Comparison of ENCODE assay signal across 8 cellular contexts in genomic region chr20:2652724-2653510, GRCh38. TPM values are rescaled to one million over a fixed set of nuclear protein-coding genes. Genes with fewer than 3 reads are reported as not detected.
A peak's percentile ranks its signal among the peaks of the same experiment; 100 is the strongest.
DNase-seq lines count a peak whose midpoint lies in the region; ATAC-seq and TF ChIP-seq lines count a peak whose summit lies in the region.

No MANE protein-coding gene starts in this region.

- H3K27ac ChIP-seq in foreskin keratinocyte: peak overlapping the region; percentile 36

- H3K27ac Mint-ChIP-seq in IgD-negative memory B cell: peak overlapping the region; percentile 82 to 94 (median 85)
- H3K27ac Mint-ChIP-seq in activated CD4-positive, alpha-beta memory T cell treated with anti-CD3 and anti-CD28 coated beads for 36 hours: peak overlapping the region; percentile 89

- POLR2A ChIA-PET in activated CD4-positive, alpha-beta memory T cell treated with anti-CD3 and anti-CD28 coated beads for 36 hours (lab: Charles Lee): interaction anchor here (0.7 to 5.6 kb wide), 15 partner anchors 12 to 550 kb away, joined by 3 to 68 read pairs (median 4); partner anchors contain the start of genes IDH3B and SNRPB

- H3K4me3 ChIP-seq in GM12865 (ENCODE audit: low read depth, low read length) (peak overlapping the region; percentile 100), neuron (ENCODE audit: low read length) (peak overlapping the region; percentile 83)

- H3K4me1 Mint-ChIP-seq in IgD-negative memory B cell: peaks cover 9 to 15% (median 9%) of the 10 kb centered on the region in 3 donors
- H3K4me1 Mint-ChIP-seq in activated CD4-positive, alpha-beta memory T cell treated with anti-CD3 and anti-CD28 coated beads for 36 hours (ENCODE audit: low read depth): peaks cover 49% of the 10 kb centered on the region

- H3K36me3 ChIP-seq in neuron (ENCODE audit: insufficient read depth, low read length): peaks cover 42% of the 10 kb centered on the region

- H3K27me3 ChIP-seq in foreskin keratinocyte (no peaks in the 10 kb centered on the region), neuron (ENCODE audit: insufficient read depth, low read length) (no peaks in the 10 kb centered on the region)

- CTCF ChIA-PET in activated CD4-positive, alpha-beta memory T cell treated with anti-CD3 and anti-CD28 coated beads for 36 hours (lab: Charles Lee): interaction anchor here (0.6 to 2.2 kb wide), 6 partner anchors 20 to 131 kb away, joined by 3 to 8 read pairs (median 4); no protein-coding TSS in a partner anchor

- H3K36me3 Mint-ChIP-seq in IgD-negative memory B cell: peaks cover 2% of the 10 kb centered on the region
- peaks cover 59% of the 10 kb centered on the region for H3K36me3 Mint-ChIP-seq in activated CD4-positive, alpha-beta memory T cell treated with anti-CD3 and anti-CD28 coated beads for 36 hours

- peak overlapping the region; percentile 87 to 96 (median 90) for H3K4me3 Mint-ChIP-seq in IgD-negative memory B cell
- peak overlapping the region; percentile 90 for H3K4me3 Mint-ChIP-seq in activated CD4-positive, alpha-beta memory T cell treated with anti-CD3 and anti-CD28 coated beads for 36 hours

- no peak overlapping the region for H2AFZ ChIP-seq in neuron (ENCODE audit: low read depth, low read length)

- intact Hi-C loops in activated CD4-positive, alpha-beta memory T cell treated with anti-CD3 and anti-CD28 coated beads for 36 hours (cut with micrococcal nuclease): loop anchor here (1.0 to 5.0 kb wide), 4 partner anchors 11 to 182 kb away; partner anchors contain the start of genes IDH3B, SNRPB and ZNF343

- no peaks in the 10 kb centered on the region for H3K27me3 Mint-ChIP-seq in IgD-negative memory B cell
- no peaks in the 10 kb centered on the region for H3K27me3 Mint-ChIP-seq in activated CD4-positive, alpha-beta memory T cell treated with anti-CD3 and anti-CD28 coated beads for 36 hours

- no peaks in the 10 kb centered on the region for H3K9me3 Mint-ChIP-seq in IgD-negative memory B cell
- no peaks in the 10 kb centered on the region for H3K9me3 Mint-ChIP-seq in activated CD4-positive, alpha-beta memory T cell treated with anti-CD3 and anti-CD28 coated beads for 36 hours

- H3K9me3 ChIP-seq in neuron (ENCODE audit: low read length): no peaks in the 10 kb centered on the region

- ATAC-seq in GM21576 (IDR thresholded peaks at IDR 0.05; ENCODE audit: unreplicated experiment) (peak; percentile 43), foreskin keratinocyte (peak; percentile 39)

- TF ChIP-seq CTCF in GM12865 (IDR thresholded peaks at IDR 0.05; ENCODE audit: insufficient read depth, low read depth, low read length, missing control alignments) (no peak), foreskin keratinocyte (conservative IDR thresholded peaks at IDR 0.05) (no peak)

- H3K4me1 ChIP-seq in foreskin keratinocyte: no peaks in the 10 kb centered on the region
- H3K4me1 ChIP-seq in neuron (ENCODE audit: insufficient read depth, low read length): peaks cover 17% of the 10 kb centered on the region

- DNase-seq in GM12865 (ENCODE audit: low read depth) (peak; percentile 72), foreskin keratinocyte (peak in 1 of 2 donors; percentile 2), H4 (ENCODE audit: low spot score) (no peak), NCI-H1694 (lab: John Stamatoyannopoulos, UW) (no peak)
- DNase-seq in activated CD4-positive, alpha-beta memory T cell treated with anti-CD3 and anti-CD28 coated beads for 36 hours: no peak

RNA-seq across cellular contexts. Expression of gene NOP56, which starts 0.5 kb away (rescaled TPM):
- polyA plus RNA-seq in IgD-negative memory B cell (123 TPM), foreskin keratinocyte (226 and 309 TPM in 2 replicates)
- total RNA-seq in activated CD4-positive, alpha-beta memory T cell treated with anti-CD3 and anti-CD28 coated beads for 36 hours: 100 to 1,000 TPM; 402 to 408 TPM
- total RNA-seq in foreskin keratinocyte: 300 and 394 TPM in 2 replicates
- 148 and 152 TPM in 2 replicates for total RNA-seq in H4 (2014; rRNA removed; shearing (Covaris generic))

RNA-seq across cellular contexts. Expression of gene IDH3B, which starts 11.1 kb away (rescaled TPM):
- polyA plus RNA-seq in IgD-negative memory B cell (108 TPM), foreskin keratinocyte (89.6 and 97.4 TPM in 2 replicates)
- 10 to 100 TPM; 95.6 to 99.1 TPM for total RNA-seq in activated CD4-positive, alpha-beta memory T cell treated with anti-CD3 and anti-CD28 coated beads for 36 hours
- total RNA-seq in foreskin keratinocyte: 83.7 and 93.9 TPM in 2 replicates
- total RNA-seq in H4 (2014; rRNA removed; shearing (Covaris generic)): 117 and 138 TPM in 2 replicates

RNA-seq across cellular contexts. Expression of gene EBF4, which starts 39.7 kb away (rescaled TPM):
- 1.1 TPM for polyA plus RNA-seq in IgD-negative memory B cell
- total RNA-seq in activated CD4-positive, alpha-beta memory T cell treated with anti-CD3 and anti-CD28 coated beads for 36 hours: 1 to 10 TPM; 5.9 to 6.6 TPM
- total RNA-seq in foreskin keratinocyte: 0.46 and 0.78 TPM in 2 replicates
- polyA plus RNA-seq in foreskin keratinocyte: 0.12 and 0.22 TPM in 2 replicates
- 4.1 and 4.8 TPM in 2 replicates for total RNA-seq in H4 (2014; rRNA removed; shearing (Covaris generic))
